Comparison of ENCODE assay signal across 24 cellular contexts in genomic region chr2:30994227-30995056, GRCh38.
DNase-seq lines count a peak whose midpoint lies in the region; ATAC-seq and TF ChIP-seq lines count a peak whose summit lies in the region.
"Had no signal": no experiment of that assay in that cellular context is flagged by ENCODE, and none has a peak within 500 bp of the region (broad histone marks: within the 10 kb centered on the region; RNA-seq: fewer than 3 reads in every experiment).

No MANE protein-coding gene starts in this region.

- peak overlapping the region in 9 of 11 experiments; percentile 5 to 79 (median 63); a peak in 16 of 22 replicates for H3K4me2 ChIP-seq in BLaER1 treated with 17β-estradiol and CSF1 and Interleukin-3, amounts not matched to agents 10 nM and 100 nM
- H3K4me2 ChIP-seq: A549 had no signal

- H3K27me3 Mint-ChIP-seq in activated naive CD8-positive, alpha-beta T cell treated with anti-CD3 and anti-CD28 coated beads, Interleukin-2, amount 10 ng/mL, durations not matched to agents 7 days and 5 days = peaks cover 6% of the 10 kb centered on the region
- no peaks in the 10 kb centered on the region for H3K27me3 Mint-ChIP-seq in activated naive CD8-positive, alpha-beta T cell treated with anti-CD3 and anti-CD28 coated beads, Interleukin-2, amount 50 U/mL, for 24 hours
- H3K27me3 Mint-ChIP-seq: IgD-negative memory B cell had no signal

- no peak for DNase-seq in activated naive CD8-positive, alpha-beta T cell treated with anti-CD3 and anti-CD28 coated beads, Interleukin-2, amount 10 ng/mL, durations not matched to agents 7 days and 5 days
- no peak for DNase-seq in activated naive CD8-positive, alpha-beta T cell treated with anti-CD3 and anti-CD28 coated beads, Interleukin-2, amount 50 U/mL, for 24 hours
- peak; percentile 45 for DNase-seq in NCI-H1694 treated with DMSO at 0.1 percent for 48 hours (lab: John Stamatoyannopoulos, UW)
- DNase-seq in left kidney (ENCODE audit: low read depth, low spot score) = peak; percentile 67
- no peak for DNase-seq in pons (ENCODE audit: low spot score)
- no peak for DNase-seq in adrenal gland
- DNase-seq: AML-193; C1 segment of cervical spinal cord; CD4-positive, CD25-positive, alpha-beta regulatory T cell; CD8-positive, alpha-beta memory T cell; COR-L47; DMS153; DMS79; GDM1; GOT3; H7; HFFc6 had no signal

- WGBS in adrenal gland, 4 donors = 65 to 71% (median 69%) methylated on average over 10 to 11 of the region's 11 CpGs

- peak overlapping the region in 6 of 11 experiments; percentile 1 to 58 (median 18); a peak in 8 of 22 replicates for H3K27ac ChIP-seq in BLaER1 treated with 17β-estradiol and CSF1 and Interleukin-3, amounts not matched to agents 10 nM and 100 nM
- no peak overlapping the region for H3K27ac ChIP-seq in adrenal gland
- H3K27ac ChIP-seq: 22Rv1, A549 had no signal

- H3K4me1 Mint-ChIP-seq in activated naive CD8-positive, alpha-beta T cell treated with anti-CD3 and anti-CD28 coated beads, Interleukin-2, amount 10 ng/mL, durations not matched to agents 7 days and 5 days = no peaks in the 10 kb centered on the region
- no peaks in the 10 kb centered on the region for H3K4me1 Mint-ChIP-seq in activated naive CD8-positive, alpha-beta T cell treated with anti-CD3 and anti-CD28 coated beads, Interleukin-2, amount 50 U/mL, for 24 hours
- H3K4me1 Mint-ChIP-seq: CD4-positive, CD25-positive, alpha-beta regulatory T cell; CD8-positive, alpha-beta memory T cell; IgD-negative memory B cell had no signal

- H3K4me1 ChIP-seq in BLaER1 treated with 17β-estradiol and CSF1 and Interleukin-3, amounts not matched to agents 10 nM and 100 nM = peaks cover 0 to 31% (median 27%) of the 10 kb centered on the region in 10 experiments; a peak in 17 of 20 replicates
- H3K4me1 ChIP-seq in adrenal gland (replicated peaks in 1 of 2) = no peaks in the 10 kb centered on the region
- H3K4me1 ChIP-seq: A549 had no signal

- intact Hi-C loops in adrenal gland (cut with DNase I) = no loop called here

- H3K4me3 Mint-ChIP-seq in activated naive CD8-positive, alpha-beta T cell treated with anti-CD3 and anti-CD28 coated beads, Interleukin-2, amount 10 ng/mL, durations not matched to agents 7 days and 5 days = no peak overlapping the region
- H3K4me3 Mint-ChIP-seq in activated naive CD8-positive, alpha-beta T cell treated with anti-CD3 and anti-CD28 coated beads, Interleukin-2, amount 50 U/mL, for 24 hours = no peak overlapping the region
- H3K4me3 Mint-ChIP-seq: CD4-positive, CD25-positive, alpha-beta regulatory T cell; CD8-positive, alpha-beta memory T cell; HFFc6; IgD-negative memory B cell had no signal

- peak overlapping the region in 3 of 11 experiments; percentile 16 to 25 (median 20); a peak in 3 of 22 replicates for H3K9ac ChIP-seq in BLaER1 treated with 17β-estradiol and CSF1 and Interleukin-3, amounts not matched to agents 10 nM and 100 nM

- POLR2A ChIA-PET in activated naive CD8-positive, alpha-beta T cell treated with anti-CD3 and anti-CD28 coated beads, Interleukin-2, amount 10 ng/mL, durations not matched to agents 7 days and 5 days (lab: Charles Lee) = no interaction called here

- peaks cover 33 to 78% (median 47%) of the 10 kb centered on the region in 11 experiments for H3K36me3 ChIP-seq in BLaER1 treated with 17β-estradiol and CSF1 and Interleukin-3, amounts not matched to agents 10 nM and 100 nM
- no peaks in the 10 kb centered on the region for H3K36me3 ChIP-seq in adrenal gland (replicated peaks in 1 of 2)

- no peaks in the 10 kb centered on the region for H3K36me3 Mint-ChIP-seq in activated naive CD8-positive, alpha-beta T cell treated with anti-CD3 and anti-CD28 coated beads, Interleukin-2, amount 10 ng/mL, durations not matched to agents 7 days and 5 days
- no peaks in the 10 kb centered on the region for H3K36me3 Mint-ChIP-seq in activated naive CD8-positive, alpha-beta T cell treated with anti-CD3 and anti-CD28 coated beads, Interleukin-2, amount 50 U/mL, for 24 hours (ENCODE audit: low read depth)
- H3K36me3 Mint-ChIP-seq: CD4-positive, CD25-positive, alpha-beta regulatory T cell; CD8-positive, alpha-beta memory T cell; IgD-negative memory B cell had no signal

- H3K9me3 ChIP-seq in BLaER1 treated with 17β-estradiol and CSF1 and Interleukin-3, amounts not matched to agents 10 nM and 100 nM (replicated peaks in 1 of 11) = no peaks in the 10 kb centered on the region
- no peaks in the 10 kb centered on the region for H3K9me3 ChIP-seq in adrenal gland (replicated peaks in 1 of 3)
- H3K9me3 ChIP-seq: A549 had no signal

- H3K27me3 ChIP-seq in BLaER1 treated with 17β-estradiol and CSF1 and Interleukin-3, amounts not matched to agents 10 nM and 100 nM = no peaks in the 10 kb centered on the region
- H3K27me3 ChIP-seq in adrenal gland = no peaks in the 10 kb centered on the region

- H3K27ac Mint-ChIP-seq in activated naive CD8-positive, alpha-beta T cell treated with anti-CD3 and anti-CD28 coated beads, Interleukin-2, amount 10 ng/mL, durations not matched to agents 7 days and 5 days = peak overlapping the region; percentile 56
- no peak overlapping the region for H3K27ac Mint-ChIP-seq in activated naive CD8-positive, alpha-beta T cell treated with anti-CD3 and anti-CD28 coated beads, Interleukin-2, amount 50 U/mL, for 24 hours
- H3K27ac Mint-ChIP-seq: CD4-positive, CD25-positive, alpha-beta regulatory T cell; CD8-positive, alpha-beta memory T cell; HFFc6 had no signal

- H4K20me1 ChIP-seq in BLaER1 treated with 17β-estradiol and CSF1 and Interleukin-3, amounts not matched to agents 10 nM and 100 nM = peaks cover 0 to 81% (median 36%) of the 10 kb centered on the region in 11 experiments; a peak in 17 of 22 replicates

- ATAC-seq in activated naive CD8-positive, alpha-beta T cell treated with anti-CD3 and anti-CD28 coated beads, Interleukin-2, amount 10 ng/mL, durations not matched to agents 7 days and 5 days (ENCODE audit: low read depth) = no peak
- ATAC-seq in activated naive CD8-positive, alpha-beta T cell treated with anti-CD3 and anti-CD28 coated beads, Interleukin-2, amount 50 U/mL, for 24 hours = no peak
- no peak for ATAC-seq in HG03039 (IDR thresholded peaks at IDR 0.05; ENCODE audit: unreplicated experiment)
- ATAC-seq: A549, HCT116, HepG2 had no signal

- TF ChIP-seq CTCF in adrenal gland (IDR thresholded peaks at IDR 0.05) = no peak

- H3K9me3 Mint-ChIP-seq in activated naive CD8-positive, alpha-beta T cell treated with anti-CD3 and anti-CD28 coated beads, Interleukin-2, amount 10 ng/mL, durations not matched to agents 7 days and 5 days = no peaks in the 10 kb centered on the region
- H3K9me3 Mint-ChIP-seq in activated naive CD8-positive, alpha-beta T cell treated with anti-CD3 and anti-CD28 coated beads, Interleukin-2, amount 50 U/mL, for 24 hours = no peaks in the 10 kb centered on the region
- H3K9me3 Mint-ChIP-seq: CD4-positive, CD25-positive, alpha-beta regulatory T cell; CD8-positive, alpha-beta memory T cell; HFFc6; IgD-negative memory B cell had no signal

- TF ChIP-seq POLR2A in adrenal gland (IDR thresholded peaks at IDR 0.05) = no peak

- no peak overlapping the region for H3K4me3 ChIP-seq in BLaER1 treated with 17β-estradiol and CSF1 and Interleukin-3, amounts not matched to agents 10 nM and 100 nM
- no peak overlapping the region for H3K4me3 ChIP-seq in adrenal gland
- H3K4me3 ChIP-seq: A549 had no signal

Comparison
In these comparisons a context has a peak if more than half of its experiments do, and no peak if none do; other contexts are left out.
1. DNase-seq: peak in NCI-H1694 treated with DMSO at 0.1 percent for 48 hours (single experiment) and left kidney (single experiment); none in activated naive CD8-positive, alpha-beta T cell treated with anti-CD3 and anti-CD28 coated beads, Interleukin-2, amount 10 ng/mL, durations not matched to agents 7 days and 5 days (single experiment), activated naive CD8-positive, alpha-beta T cell treated with anti-CD3 and anti-CD28 coated beads, Interleukin-2, amount 50 U/mL, for 24 hours (single experiment), pons (single experiment) and adrenal gland (0 of 7).
2. H3K27ac ChIP-seq: peak in BLaER1 treated with 17β-estradiol and CSF1 and Interleukin-3, amounts not matched to agents 10 nM and 100 nM (6 of 11); none in adrenal gland (0 of 5).